In the genomic region with DNA sequence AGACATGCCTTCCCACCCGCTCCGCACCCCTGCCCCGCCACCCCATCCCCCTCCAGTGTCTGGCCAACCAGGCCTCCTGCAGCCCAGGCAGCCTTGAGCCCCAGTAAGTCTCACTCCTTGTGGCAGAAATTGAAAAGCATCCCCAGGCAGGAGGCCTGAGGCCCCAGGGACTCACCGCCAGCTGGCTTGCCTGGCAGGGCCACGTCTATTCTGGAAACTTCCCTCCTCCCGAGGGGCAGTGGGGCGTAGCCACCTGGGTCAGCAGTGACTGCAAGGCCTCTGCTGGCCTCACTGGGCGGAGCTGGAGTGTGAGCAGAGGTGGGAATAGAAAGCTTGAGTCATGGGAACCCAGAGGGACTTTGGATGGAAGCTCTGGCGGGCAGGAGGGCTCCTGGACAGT, we compare ENCODE assay signal across 22 cellular contexts. TPM values are rescaled to one million over a fixed set of nuclear protein-coding genes. Genes with fewer than 3 reads are reported as not detected.
DNase-seq lines count a peak whose midpoint lies in the region; ATAC-seq and TF ChIP-seq lines count a peak whose summit lies in the region.
"Had no signal": no experiment of that assay in that cellular context is flagged by ENCODE, and none has a peak within 500 bp of the region (broad histone marks: within the 10 kb centered on the region; RNA-seq: fewer than 3 reads in every experiment).

No MANE protein-coding gene starts in this region.

- no peak overlapping the region for H3K27ac ChIP-seq in smooth muscle cell (ENCODE audit: low read depth)
- H3K27ac ChIP-seq: parathyroid adenoma had no signal

- TF ChIP-seq CTCF in epithelial cell of proximal tubule (conservative IDR thresholded peaks at IDR 0.05; ENCODE audit: low read depth, low read length) (no peak), smooth muscle cell (IDR thresholded peaks at IDR 0.05; ENCODE audit: borderline replicate concordance, insufficient read depth, poor library complexity, severe bottlenecking) (no peak)

- H3F3A ChIP-seq in smooth muscle cell (ENCODE audit: low read depth), result peaks cover under 1% of the 10 kb centered on the region

- H3K4me2 ChIP-seq in smooth muscle cell, result no peak overlapping the region

- H3K79me2 ChIP-seq in smooth muscle cell (ENCODE audit: low read depth), result no peaks in the 10 kb centered on the region
- H3K79me2 ChIP-seq: parathyroid adenoma had no signal

- H3K4me3 ChIP-seq in epithelial cell of proximal tubule (ENCODE audit: low read depth, low read length), result no peak overlapping the region
- no peak overlapping the region for H3K4me3 ChIP-seq in smooth muscle cell

- H3K27me3 ChIP-seq in smooth muscle cell (ENCODE audit: low read depth), result no peaks in the 10 kb centered on the region

- DNase-seq in Caki2 (ENCODE audit: low read depth), result peak; percentile 38
- peak; percentile 60 for DNase-seq in HT-29 (ENCODE audit: low spot score)
- DNase-seq in epithelial cell of proximal tubule (ENCODE audit: low read depth), result peak; percentile 4
- DNase-seq in renal cortical epithelial cell (ENCODE audit: low read depth), result peak; percentile 42
- DNase-seq in pons (ENCODE audit: low spot score), result no peak
- DNase-seq in smooth muscle cell (lab: John Stamatoyannopoulos, UW; ENCODE audit: unreplicated experiment), result no peak
- DNase-seq: activated CD4-positive, CD25-positive, alpha-beta regulatory T cell treated with anti-CD3 and anti-CD28 coated beads, Interleukin-2, amount 50 U/mL, for 72 hours; activated CD8-positive, alpha-beta T cell treated with anti-CD3 and anti-CD28 coated beads for 36 hours; activated gamma-delta T cell treated with Interleukin-2 at 50 U/mL for 16 hours; CD4-positive, alpha-beta T cell; GDM1; glutamatergic neuron; GOT3; naive thymus-derived CD8-positive, alpha-beta T cell; NCI-H2171 treated with DMSO at 0.1 percent for 48 hours; NCI-H526; stimulated activated CD4-positive, alpha-beta T cell treated with anti-CD3 and anti-CD28 coated beads, Interleukin-2, amount 100 ng/mL, for 24 hours had no signal

- H2AFZ ChIP-seq in smooth muscle cell (ENCODE audit: low read depth), result no peak overlapping the region
- H2AFZ ChIP-seq: parathyroid adenoma had no signal

- in situ Hi-C loops in Caki2 (cut with HindIII; ENCODE audit: low pct_unique_long_range_greater_than_20kb, low sequenced_read_pairs), result no loop called here

- WGBS in smooth muscle cell (ENCODE audit: low lambda C conversion rate), result 81% methylated on average over 9 of the region's 9 CpGs

- no peak for ATAC-seq in GM19328 (IDR thresholded peaks at IDR 0.05; ENCODE audit: unreplicated experiment)
- ATAC-seq in GM18870 (IDR thresholded peaks at IDR 0.05; ENCODE audit: unreplicated experiment), result no peak
- ATAC-seq: activated CD8-positive, alpha-beta T cell treated with anti-CD3 and anti-CD28 coated beads for 36 hours; left lobe of liver; naive thymus-derived CD8-positive, alpha-beta T cell; stimulated activated effector memory CD8-positive, alpha-beta T cell treated with anti-CD3 and anti-CD28 coated beads, Interleukin-12 subunit alpha, Interleukin-12 subunit beta, amount 100 ng/mL, for 72 hours had no signal

- H3K36me3 ChIP-seq in smooth muscle cell (ENCODE audit: low read depth), result no peaks in the 10 kb centered on the region

- no peaks in the 10 kb centered on the region for H3K9me3 ChIP-seq in smooth muscle cell (replicated peaks; ENCODE audit: low read depth)

- peaks cover 27% of the 10 kb centered on the region for H3K4me1 ChIP-seq in smooth muscle cell (ENCODE audit: low read depth)

- no peak overlapping the region for H3K9ac ChIP-seq in smooth muscle cell (ENCODE audit: low read depth)
- H3K9ac ChIP-seq: parathyroid adenoma had no signal

- H4K20me1 ChIP-seq in smooth muscle cell (ENCODE audit: low read depth), result peaks cover 6% of the 10 kb centered on the region

RNA-seq across cellular contexts. Expression of a gene that starts 26.3 kb away (rescaled TPM):
- total RNA-seq in Caki2 (2014; rRNA removed; shearing (Covaris generic); ENCODE audit: low replicate concordance), result not detected in 2 replicates
- 83.2 and 114 TPM in 2 replicates for total RNA-seq in HT-29 (2014; rRNA removed; shearing (Covaris generic))
- total RNA-seq in epithelial cell of proximal tubule (0.07 and 1.2 TPM in 2 replicates), renal cortical epithelial cell (0.05 TPM in 1 of 2 replicates, not detected in the other), smooth muscle cell (93.4 and 107 TPM in 2 replicates)
- polyA plus RNA-seq in smooth muscle cell, result 94.8 and 133 TPM in 2 replicates
- total RNA-seq: activated CD8-positive, alpha-beta T cell treated with anti-CD3 and anti-CD28 coated beads for 36 hours; CD4-positive, alpha-beta T cell; naive thymus-derived CD8-positive, alpha-beta T cell had no signal
- polyA plus RNA-seq: naive thymus-derived CD8-positive, alpha-beta T cell had no signal

Comparison
In these comparisons a context has a peak if more than half of its experiments do, and no peak if none do; other contexts are left out.
1. DNase-seq: peak in Caki2 (single experiment), HT-29 (single experiment), epithelial cell of proximal tubule (single experiment) and renal cortical epithelial cell (single experiment); none in pons (single experiment) and smooth muscle cell (single experiment).
2. RNA of a gene that starts 26.3 kb away (total RNA-seq): 83.2 to 114 TPM in HT-29 and 93.4 to 107 TPM in smooth muscle cell; 0.07 to 1.2 TPM in epithelial cell of proximal tubule, 0.05 TPM in renal cortical epithelial cell and not detected in Caki2; every median in the first group is over 10 times any median in the second.